ENCODE assay signal across 18 cellular contexts in genomic region chr13:68666774-68667397, GRCh38.
DNase-seq lines count a peak whose midpoint lies in the region; ATAC-seq, FAIRE-seq and TF ChIP-seq lines count a peak whose summit lies in the region.
"Had no signal": no experiment of that assay in that cellular context is flagged by ENCODE, and none has a peak within 500 bp of the region (broad histone marks: within the 10 kb centered on the region; RNA-seq: fewer than 3 reads in every experiment).

No MANE protein-coding gene starts in this region.

- BruUV-seq in GM12878 (replicated peaks; lab: Mats Ljungman, UMichigan): no TSS peak

- SMC1A ChIA-PET in GM12878 (lab: Charles Lee; ENCODE audit: uncharacterized antibody, unreplicated experiment): interaction anchor here (1.1 kb wide), 1 partner anchor 12 kb away, joined by 3 read pairs; no protein-coding TSS in a partner anchor

- no peaks in the 10 kb centered on the region for H3K36me3 ChIP-seq in GM12878 (ENCODE audit: control insufficient read depth in 2 of 2, insufficient read depth in 2 of 2, low read length in 1 of 2)
- H3K36me3 ChIP-seq: BLaER1 treated with 17β-estradiol and CSF1 and Interleukin-3, amounts not matched to agents 10 nM and 100 nM had no signal

- no peaks in the 10 kb centered on the region for H3K4me1 Mint-ChIP-seq in stimulated activated effector memory CD8-positive, alpha-beta T cell treated with anti-CD3 and anti-CD28 coated beads, Interleukin-12 subunit alpha, Interleukin-12 subunit beta, amount 100 ng/mL, for 72 hours
- H3K4me1 Mint-ChIP-seq: CD4-positive, CD25-positive, alpha-beta regulatory T cell had no signal

- POLR2A ChIA-PET in GM12878 (lab: Charles Lee): no interaction called here

- H3K9me3 ChIP-seq in GM12878 (replicated peaks; ENCODE audit: control insufficient read depth, insufficient read depth, low read length): no peaks in the 10 kb centered on the region
- H3K9me3 ChIP-seq: BLaER1 treated with 17β-estradiol and CSF1 and Interleukin-3, amounts not matched to agents 10 nM and 100 nM had no signal

- TF ChIP-seq RAD21 in GM12878 (IDR thresholded peaks at IDR 0.05; ENCODE audit: insufficient read depth, low read depth, low read length): no peak

- peaks cover 10% of the 10 kb centered on the region for H3K9me3 Mint-ChIP-seq in stimulated activated effector memory CD8-positive, alpha-beta T cell treated with anti-CD3 and anti-CD28 coated beads, Interleukin-12 subunit alpha, Interleukin-12 subunit beta, amount 100 ng/mL, for 72 hours

- no peak overlapping the region for H3K4me3 Mint-ChIP-seq in stimulated activated effector memory CD8-positive, alpha-beta T cell treated with anti-CD3 and anti-CD28 coated beads, Interleukin-12 subunit alpha, Interleukin-12 subunit beta, amount 100 ng/mL, for 72 hours
- H3K4me3 Mint-ChIP-seq: CD4-positive, CD25-positive, alpha-beta regulatory T cell; HFFc6 had no signal

- no peak for FAIRE-seq in GM12878 (lab: Jason Lieb, UNC)
- FAIRE-seq: GM18507, GM19239, K562 had no signal

- peak; percentile 78 for ATAC-seq in GM18511 (IDR thresholded peaks at IDR 0.05; ENCODE audit: unreplicated experiment)
- ATAC-seq in HG02610 (IDR thresholded peaks at IDR 0.05; ENCODE audit: unreplicated experiment): peak; percentile 68
- peak; percentile 59 for ATAC-seq in HG03439 (IDR thresholded peaks at IDR 0.05; ENCODE audit: unreplicated experiment)
- peak; percentile 74 for ATAC-seq in GM12878
- no peak for ATAC-seq in stimulated activated effector memory CD8-positive, alpha-beta T cell treated with anti-CD3 and anti-CD28 coated beads, Interleukin-12 subunit alpha, Interleukin-12 subunit beta, amount 100 ng/mL, for 72 hours
- ATAC-seq: K562 had no signal

- H3K4me1 ChIP-seq in GM12878 (ENCODE audit: control insufficient read depth, insufficient read depth, low read length): no peaks in the 10 kb centered on the region
- H3K4me1 ChIP-seq: BLaER1 treated with 17β-estradiol and CSF1 and Interleukin-3, amounts not matched to agents 10 nM and 100 nM had no signal

- TF ChIP-seq CTCF in GM12878 (IDR thresholded peaks at IDR 0.05 in 2 of 3, conservative IDR thresholded peaks at IDR 0.05 in 1 of 3; ENCODE audit: control insufficient read depth in 2 of 3, extremely low read depth in 1 of 3, insufficient read depth in 1 of 3, low read depth in 3 of 3, low read length in 3 of 3): no peak

- DNase-seq in GM12878 (ENCODE audit: low read depth, low spot score) (no peak), germinal center (ENCODE audit: low spot score) (no peak)
- DNase-seq in stimulated activated effector memory CD8-positive, alpha-beta T cell treated with anti-CD3 and anti-CD28 coated beads, Interleukin-12 subunit alpha, Interleukin-12 subunit beta, amount 100 ng/mL, for 72 hours (ENCODE audit: low spot score in 2 of 2): no peak
- no peak for DNase-seq in stimulated activated CD4-positive, alpha-beta T cell treated with anti-CD3 and anti-CD28 coated beads, Interleukin-15, amount 100 ng/mL, for 24 hours
- DNase-seq: 8988T; AML-193; CD4-positive, CD25-positive, alpha-beta regulatory T cell; DMS53; GF-D8; HCEC 1CT; HFFc6 had no signal

- no peak overlapping the region for H3K4me3 ChIP-seq in GM12878
- H3K4me3 ChIP-seq: BLaER1 treated with 17β-estradiol and CSF1 and Interleukin-3, amounts not matched to agents 10 nM and 100 nM; K562 had no signal

- TF ChIP-seq POLR2A in GM12878 (IDR thresholded peaks at IDR 0.05; ENCODE audit: low read depth, low read length): no peak

- intact Hi-C loops in GM12878 (cut with micrococcal nuclease; ENCODE audit: unreplicated experiment): no loop called here

- RAD21 ChIA-PET in GM12878 (lab: Charles Lee; ENCODE audit: unreplicated experiment): no interaction called here

- in situ Hi-C loops in GM12878 (cut with MboI): no loop called here

- no peaks in the 10 kb centered on the region for H3K27me3 ChIP-seq in GM12878 (replicated peaks in 1 of 2; ENCODE audit: control insufficient read depth in 2 of 2, insufficient read depth in 2 of 2, low read length in 1 of 2)
- H3K27me3 ChIP-seq: BLaER1 treated with 17β-estradiol and CSF1 and Interleukin-3, amounts not matched to agents 10 nM and 100 nM had no signal

- CTCF ChIA-PET in GM12878 (lab: Yijun Ruan, JAX): no interaction called here

- H4K20me1 ChIP-seq in GM12878 (ENCODE audit: control insufficient read depth, insufficient read depth): no peaks in the 10 kb centered on the region
- H4K20me1 ChIP-seq: BLaER1 treated with 17β-estradiol and CSF1 and Interleukin-3, amounts not matched to agents 10 nM and 100 nM had no signal

- no peak for TF ChIP-seq EP300 in GM12878 (IDR thresholded peaks at IDR 0.05; ENCODE audit: borderline replicate concordance in 1 of 2, control insufficient read depth in 1 of 2, low read depth in 2 of 2, low read length in 2 of 2)

- 4% methylated on average over 9 of the region's 9 CpGs for WGBS in GM12878 (ENCODE audit: insufficient coverage, insufficient replicate concordance, low lambda C conversion rate, missing lambda C conversion rate)

- H3K27ac Mint-ChIP-seq in stimulated activated effector memory CD8-positive, alpha-beta T cell treated with anti-CD3 and anti-CD28 coated beads, Interleukin-12 subunit alpha, Interleukin-12 subunit beta, amount 100 ng/mL, for 72 hours: no peak overlapping the region
- H3K27ac Mint-ChIP-seq: CD4-positive, CD25-positive, alpha-beta regulatory T cell; HFFc6 had no signal

- H3K36me3 Mint-ChIP-seq in stimulated activated effector memory CD8-positive, alpha-beta T cell treated with anti-CD3 and anti-CD28 coated beads, Interleukin-12 subunit alpha, Interleukin-12 subunit beta, amount 100 ng/mL, for 72 hours: no peaks in the 10 kb centered on the region
- H3K36me3 Mint-ChIP-seq: CD4-positive, CD25-positive, alpha-beta regulatory T cell had no signal

- H3K9ac ChIP-seq in GM12878 (ENCODE audit: control insufficient read depth, insufficient read depth, low read length): no peak overlapping the region
- H3K9ac ChIP-seq: BLaER1 treated with 17β-estradiol and CSF1 and Interleukin-3, amounts not matched to agents 10 nM and 100 nM had no signal

- H2AFZ ChIP-seq in GM12878 (ENCODE audit: control insufficient read depth, low read depth, low read length): no peak overlapping the region

- no peak overlapping the region for H3K4me2 ChIP-seq in GM12878 (ENCODE audit: control insufficient read depth, insufficient read depth)
- H3K4me2 ChIP-seq: BLaER1 treated with 17β-estradiol and CSF1 and Interleukin-3, amounts not matched to agents 10 nM and 100 nM had no signal

- no peak overlapping the region for H3K27ac ChIP-seq in GM12878 (ENCODE audit: control insufficient read depth, insufficient read depth)
- H3K27ac ChIP-seq: BLaER1 treated with 17β-estradiol and CSF1 and Interleukin-3, amounts not matched to agents 10 nM and 100 nM had no signal

- no peaks in the 10 kb centered on the region for H3K79me2 ChIP-seq in GM12878 (ENCODE audit: control insufficient read depth, insufficient read depth, low read length)

TF ChIP-seq in GM12878, 131 proteins besides CTCF, POLR2A, EP300 and RAD21:
- TF ChIP-seq PAX5 (IDR thresholded peaks at IDR 0.05; ENCODE audit: borderline replicate concordance, low read depth, low read length) (peak; percentile 89), FOXM1 (IDR thresholded peaks at IDR 0.05; ENCODE audit: low read depth, low read length) (no peak)
